8 cellular contexts compared by ENCODE assay signal in the genomic region with DNA sequence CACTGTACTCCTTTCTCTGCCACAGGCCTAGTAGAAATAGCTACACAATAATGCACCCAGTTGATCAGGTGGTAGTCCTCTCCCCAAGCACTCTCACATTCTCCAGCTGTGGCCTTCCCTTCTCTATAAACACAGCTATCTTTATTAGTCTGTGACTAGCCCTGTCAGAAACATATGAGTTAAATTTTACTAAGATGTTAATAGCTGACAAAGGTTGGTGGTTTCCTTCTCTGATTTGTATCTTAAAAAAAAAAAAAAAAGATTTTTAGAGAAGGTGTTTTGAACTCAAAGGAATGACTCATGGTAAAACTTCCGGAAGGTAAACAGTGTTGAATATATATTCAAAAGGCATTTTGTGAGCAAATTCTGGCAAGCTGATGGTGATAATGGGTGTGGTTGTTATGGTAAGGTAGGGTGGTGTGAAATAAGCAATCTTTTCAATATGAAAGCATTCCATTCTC.
DNase-seq lines count a peak whose midpoint lies in the region; ATAC-seq and TF ChIP-seq lines count a peak whose summit lies in the region.

No MANE protein-coding gene starts in this region.

- TF ChIP-seq CTCF in IMR-90 (conservative IDR thresholded peaks at IDR 0.05; ENCODE audit: low read depth, low read length) (no peak), epithelial cell of esophagus (IDR thresholded peaks at IDR 0.05; ENCODE audit: insufficient read depth, low read depth, low read length, missing control alignments) (no peak)

- H3K9me3 ChIP-seq in IMR-90 (ENCODE audit: control insufficient read depth, insufficient read depth, low read length), result no peaks in the 10 kb centered on the region

- no peak overlapping the region for H2AK9ac ChIP-seq in IMR-90 (replicated peaks; ENCODE audit: low read depth, low read length, poor library complexity)

- no peak overlapping the region for H3K18ac ChIP-seq in IMR-90 (ENCODE audit: low read depth, low read length)

- H3K56ac ChIP-seq in IMR-90 (ENCODE audit: extremely low read depth, insufficient read depth, low read length), result no peak overlapping the region

- ATAC-seq in GM18498 (IDR thresholded peaks at IDR 0.05; ENCODE audit: unreplicated experiment) (peak; percentile 54), GM21723 (IDR thresholded peaks at IDR 0.05; ENCODE audit: unreplicated experiment) (peak; percentile 46), IMR-90 (ENCODE audit: low read depth) (no peak)

- H2BK5ac ChIP-seq in IMR-90 (ENCODE audit: low read depth, low read length, poor library complexity, severe bottlenecking), result no peak overlapping the region

- POLR2A ChIA-PET in IMR-90 (lab: Charles Lee; ENCODE audit: unreplicated experiment), result interaction anchor here (0.6 kb wide), 1 partner anchor 258 kb away, joined by 4 read pairs; no protein-coding TSS in a partner anchor

- peaks cover 2% of the 10 kb centered on the region; the same call in 1 of the 2 replicates for H3K9me1 ChIP-seq in IMR-90 (ENCODE audit: insufficient read depth, low read length)

- H4K5ac ChIP-seq in IMR-90 (ENCODE audit: low read depth, low read length), result no peak overlapping the region

- no peaks in the 10 kb centered on the region for H3K36me3 ChIP-seq in IMR-90 (ENCODE audit: control insufficient read depth, insufficient read depth, low read length)

- H4K91ac ChIP-seq in IMR-90 (ENCODE audit: insufficient read depth, low read depth, low read length), result no peak overlapping the region

- no peaks in the 10 kb centered on the region for H4K20me1 ChIP-seq in IMR-90 (ENCODE audit: insufficient read depth, low read length)

- peak; percentile 14 for DNase-seq in IMR-90
- DNase-seq in epithelial cell of esophagus (ENCODE audit: low read depth), result peak; percentile 74
- DNase-seq in cardiac septum (ENCODE audit: low spot score), result no peak
- DNase-seq in NCI-H1105 (lab: John Stamatoyannopoulos, UW), result no peak
- no peak for DNase-seq in DMS153 treated with DMSO at 0.1 percent for 48 hours (lab: John Stamatoyannopoulos, UW; ENCODE audit: unreplicated experiment)
- no peak for DNase-seq in activated CD8-positive, alpha-beta memory T cell treated with anti-CD3 and anti-CD28 coated beads for 24 hours

- H3K23ac ChIP-seq in IMR-90 (ENCODE audit: low read depth, low read length), result no peak overlapping the region

- H3K4me2 ChIP-seq in IMR-90 (ENCODE audit: low read depth, low read length), result no peak overlapping the region

- H2BK120ac ChIP-seq in IMR-90 (ENCODE audit: low read depth, low read length), result no peak overlapping the region

- dilution Hi-C loops in IMR-90 (cut with HindIII; ENCODE audit: low sequenced_read_pairs, unreplicated experiment), result no loop called here

- CTCF ChIA-PET in IMR-90 (lab: Yijun Ruan, JAX), result interaction anchor here (0.6 kb wide), 1 partner anchor 379 kb away, joined by 7 read pairs; no protein-coding TSS in a partner anchor

- H3K4me3 ChIP-seq in IMR-90 (ENCODE audit: insufficient read depth, low read depth, low read length), result no peak overlapping the region
- H3K4me3 ChIP-seq in epithelial cell of esophagus (ENCODE audit: low read length), result no peak overlapping the region

- TF ChIP-seq POLR2A in IMR-90 (IDR thresholded peaks at IDR 0.05; ENCODE audit: low read depth, low read length), result no peak

- H3K79me1 ChIP-seq in IMR-90 (ENCODE audit: low read depth in 1 of 2, low read length in 2 of 2), result no peaks in the 10 kb centered on the region

- no peak overlapping the region; the same call in 1 of the 2 replicates for H2BK20ac ChIP-seq in IMR-90 (ENCODE audit: low read depth, low read length)

- no peaks in the 10 kb centered on the region for H3K27me3 ChIP-seq in IMR-90 (ENCODE audit: control insufficient read depth, insufficient read depth, low read length)

- H3K27ac ChIP-seq in IMR-90 (ENCODE audit: insufficient read depth, low read length), result no peak overlapping the region

- intact Hi-C loops in IMR-90 (cut with micrococcal nuclease) (no loop called here), cardiac septum (cut with DNase I) (no loop called here)

- no peak overlapping the region for H3K9ac ChIP-seq in IMR-90 (ENCODE audit: low read depth, low read length)

- no peak overlapping the region for H2AK5ac ChIP-seq in IMR-90 (ENCODE audit: low read depth, low read length)

- no peak overlapping the region for H2BK15ac ChIP-seq in IMR-90 (ENCODE audit: low read depth, low read length)

- in situ Hi-C loops in IMR-90 (cut with MboI; ENCODE audit: low sequenced_read_pairs), result no loop called here

- no peak overlapping the region for H3K14ac ChIP-seq in IMR-90 (replicated peaks; ENCODE audit: low read depth, low read length)

- no peak for TF ChIP-seq RAD21 in IMR-90 (IDR thresholded peaks at IDR 0.05; ENCODE audit: low read length)

- no TSS peak for BruUV-seq in IMR-90 (replicated peaks; lab: Mats Ljungman, UMichigan)

- no peak overlapping the region for H3K4ac ChIP-seq in IMR-90 (ENCODE audit: low read depth, low read length)

- H4K8ac ChIP-seq in IMR-90 (ENCODE audit: low read depth in 2 of 2, low read length in 2 of 2), result no peak overlapping the region

- H2AFZ ChIP-seq in IMR-90 (replicated peaks; ENCODE audit: low read length, poor library complexity), result no peak overlapping the region

- WGBS in IMR-90 (ENCODE audit: extremely low coverage in 2 of 2, insufficient read length in 1 of 2), 2 experiments, result no CpG with 5 or more reads among the region's 1 CpG

- peaks cover 17% of the 10 kb centered on the region for H3K4me1 ChIP-seq in IMR-90 (ENCODE audit: control insufficient read depth, insufficient read depth, low read length)

TF ChIP-seq in IMR-90, 13 proteins besides CTCF, POLR2A, EP300 and RAD21:
- TF ChIP-seq ELK1 (IDR thresholded peaks at IDR 0.05; ENCODE audit: borderline replicate concordance, low read depth, low read length) (no peak), CEBPB (IDR thresholded peaks at IDR 0.05; ENCODE audit: low read depth, low read length) (no peak), SMC3 (IDR thresholded peaks at IDR 0.05; ENCODE audit: low read depth, low read length) (no peak), BHLHE40 (IDR thresholded peaks at IDR 0.05; ENCODE audit: low read depth, low read length) (no peak), MXI1 (IDR thresholded peaks at IDR 0.05; ENCODE audit: borderline replicate concordance, low read depth, low read length) (no peak), RCOR1 (IDR thresholded peaks at IDR 0.05; ENCODE audit: insufficient replicate concordance, low read length) (no peak), NFE2L2 (IDR thresholded peaks at IDR 0.05; ENCODE audit: low read depth, low read length) (no peak), MAZ (IDR thresholded peaks at IDR 0.05; ENCODE audit: borderline replicate concordance, low read depth, low read length) (no peak), CHD1 (IDR thresholded peaks at IDR 0.05; ENCODE audit: low read depth, low read length) (no peak), RFX5 (IDR thresholded peaks at IDR 0.05; ENCODE audit: low read depth, low read length) (no peak), FOS (IDR thresholded peaks at IDR 0.05; ENCODE audit: low read depth, low read length) (no peak), MAFK (IDR thresholded peaks at IDR 0.05; ENCODE audit: low read depth, low read length) (no peak)
- TF ChIP-seq, protein P1, sequence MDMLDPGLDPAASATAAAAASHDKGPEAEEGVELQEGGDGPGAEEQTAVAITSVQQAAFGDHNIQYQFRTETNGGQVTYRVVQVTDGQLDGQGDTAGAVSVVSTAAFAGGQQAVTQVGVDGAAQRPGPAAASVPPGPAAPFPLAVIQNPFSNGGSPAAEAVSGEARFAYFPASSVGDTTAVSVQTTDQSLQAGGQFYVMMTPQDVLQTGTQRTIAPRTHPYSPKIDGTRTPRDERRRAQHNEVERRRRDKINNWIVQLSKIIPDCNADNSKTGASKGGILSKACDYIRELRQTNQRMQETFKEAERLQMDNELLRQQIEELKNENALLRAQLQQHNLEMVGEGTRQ (IDR thresholded peaks at IDR 0.05; ENCODE audit: low read depth, low read length), result no peak

Comparison
In these comparisons a context has a peak if more than half of its experiments do, and no peak if none do; other contexts are left out.
1. DNase-seq: peak in IMR-90 (single experiment) and epithelial cell of esophagus (single experiment); none in cardiac septum (single experiment), NCI-H1105 (single experiment), DMS153 treated with DMSO at 0.1 percent for 48 hours (single experiment) and activated CD8-positive, alpha-beta memory T cell treated with anti-CD3 and anti-CD28 coated beads for 24 hours (single experiment).